Comparison of ENCODE assay signal across 10 cellular contexts in genomic region chr7:116548506-116548905, GRCh38. TPM values are rescaled to one million over a fixed set of nuclear protein-coding genes. Genes with fewer than 3 reads are reported as not detected.
DNase-seq lines count a peak whose midpoint lies in the region; ATAC-seq, FAIRE-seq and TF ChIP-seq lines count a peak whose summit lies in the region.
"Had no signal": no experiment of that assay in that cellular context is flagged by ENCODE, and none has a peak within 500 bp of the region (broad histone marks: within the 10 kb centered on the region; RNA-seq: fewer than 3 reads in every experiment).

No MANE protein-coding gene starts in this region.

- no peak for TF ChIP-seq CTCF in endothelial cell (IDR thresholded peaks at IDR 0.05; ENCODE audit: unreplicated experiment)

- ATAC-seq in HG02623 (IDR thresholded peaks at IDR 0.05; ENCODE audit: unreplicated experiment): peak; percentile 93
- peak; percentile 91 for ATAC-seq in HG03558 (IDR thresholded peaks at IDR 0.05; ENCODE audit: extremely low read depth, unreplicated experiment)

- H3K27ac ChIP-seq in stomach smooth muscle (ENCODE audit: low read length): peak overlapping the region; percentile 68

- intact Hi-C loops in activated CD4-positive, alpha-beta T cell treated with anti-CD3 and anti-CD28 coated beads, Interleukin-2, amount 10 ng/mL, durations not matched to agents 24 days and 14 days (cut with micrococcal nuclease): no loop called here

- H3K9me3 ChIP-seq in stomach smooth muscle (ENCODE audit: control insufficient read depth in 2 of 2, low read length in 2 of 2): no peaks in the 10 kb centered on the region

- H3K4me3 ChIP-seq in stomach smooth muscle (ENCODE audit: low read length in 2 of 2): no peak overlapping the region

- H3K4me3 Mint-ChIP-seq in activated CD4-positive, alpha-beta T cell treated with anti-CD3 and anti-CD28 coated beads, Interleukin-2, amount 10 ng/mL, durations not matched to agents 24 days and 14 days: no peak overlapping the region
- H3K4me3 Mint-ChIP-seq in endothelial cell (ENCODE audit: unreplicated experiment): no peak overlapping the region

- peak; percentile 32 for DNase-seq in activated CD4-positive, alpha-beta T cell treated with anti-CD3 and anti-CD28 coated beads, Interleukin-2, amount 10 ng/mL, durations not matched to agents 24 days and 14 days
- no peak for DNase-seq in activated CD4-positive, alpha-beta T cell treated with anti-CD3 and anti-CD28 coated beads for 48 hours
- DNase-seq in GM12892 (ENCODE audit: insufficient read length) (no peak), hepatic stellate cell (ENCODE audit: low spot score) (no peak), endothelial cell (ENCODE audit: low spot score) (no peak)
- DNase-seq: activated gamma-delta T cell treated with Interleukin-2 at 50 U/mL for 16 hours, NCI-H524 treated with DMSO at 0.1 percent for 48 hours had no signal

- H3K27me3 ChIP-seq in stomach smooth muscle (ENCODE audit: control insufficient read depth in 1 of 2, insufficient read depth in 2 of 2, low read length in 2 of 2): no peaks in the 10 kb centered on the region

- no peaks in the 10 kb centered on the region for H3K9me3 Mint-ChIP-seq in activated CD4-positive, alpha-beta T cell treated with anti-CD3 and anti-CD28 coated beads, Interleukin-2, amount 10 ng/mL, durations not matched to agents 24 days and 14 days
- no peaks in the 10 kb centered on the region for H3K9me3 Mint-ChIP-seq in endothelial cell (ENCODE audit: unreplicated experiment)

- no peak for TF ChIP-seq POLR2A in GM12892 (IDR thresholded peaks at IDR 0.05; ENCODE audit: low read depth, low read length)

- H3K4me1 ChIP-seq in stomach smooth muscle (ENCODE audit: control insufficient read depth, insufficient read depth, low read length): peaks cover 36% of the 10 kb centered on the region

- H3K27me3 Mint-ChIP-seq in activated CD4-positive, alpha-beta T cell treated with anti-CD3 and anti-CD28 coated beads, Interleukin-2, amount 10 ng/mL, durations not matched to agents 24 days and 14 days: peaks cover 6% of the 10 kb centered on the region
- peaks cover 1% of the 10 kb centered on the region for H3K27me3 Mint-ChIP-seq in endothelial cell (ENCODE audit: unreplicated experiment)

- no peaks in the 10 kb centered on the region for H3K4me1 Mint-ChIP-seq in activated CD4-positive, alpha-beta T cell treated with anti-CD3 and anti-CD28 coated beads, Interleukin-2, amount 10 ng/mL, durations not matched to agents 24 days and 14 days
- peaks cover 14% of the 10 kb centered on the region for H3K4me1 Mint-ChIP-seq in endothelial cell (ENCODE audit: unreplicated experiment)

- peaks cover 12 to 15% of the 10 kb centered on the region in 2 donors for H3K36me3 ChIP-seq in stomach smooth muscle (ENCODE audit: control insufficient read depth in 2 of 2, insufficient read depth in 2 of 2, low read length in 2 of 2)

- no peak for FAIRE-seq in GM12892 (lab: Jason Lieb, UNC)

- H3K9ac ChIP-seq in stomach smooth muscle (ENCODE audit: low read length in 2 of 2): no peak overlapping the region

- no peak overlapping the region for H3K27ac Mint-ChIP-seq in activated CD4-positive, alpha-beta T cell treated with anti-CD3 and anti-CD28 coated beads, Interleukin-2, amount 10 ng/mL, durations not matched to agents 24 days and 14 days
- H3K27ac Mint-ChIP-seq in endothelial cell (ENCODE audit: unreplicated experiment): no peak overlapping the region

- no peaks in the 10 kb centered on the region for H3K36me3 Mint-ChIP-seq in activated CD4-positive, alpha-beta T cell treated with anti-CD3 and anti-CD28 coated beads, Interleukin-2, amount 10 ng/mL, durations not matched to agents 24 days and 14 days (ENCODE audit: low read depth)
- H3K36me3 Mint-ChIP-seq in endothelial cell (ENCODE audit: low read depth, unreplicated experiment): no peaks in the 10 kb centered on the region

RNA-seq across cellular contexts. Expression of gene CAV1, which starts 23.7 kb away (rescaled TPM):
- 0.12 and 0.17 TPM in 2 replicates for total RNA-seq in activated CD4-positive, alpha-beta T cell treated with anti-CD3 and anti-CD28 coated beads, Interleukin-2, amount 10 ng/mL, durations not matched to agents 24 days and 14 days
- 7.1 TPM for polyA plus RNA-seq in GM12892 (2012; ENCODE audit: missing spikeins)
- 48.2 TPM for total RNA-seq in endothelial cell (ENCODE audit: unreplicated experiment)

RNA-seq across cellular contexts. Expression of gene CAV2, which starts 49.0 kb away (rescaled TPM):
- not detected in 2 replicates for total RNA-seq in activated CD4-positive, alpha-beta T cell treated with anti-CD3 and anti-CD28 coated beads, Interleukin-2, amount 10 ng/mL, durations not matched to agents 24 days and 14 days
- polyA plus RNA-seq in GM12892 (2012; ENCODE audit: missing spikeins): 5.5 TPM
- total RNA-seq in endothelial cell (ENCODE audit: unreplicated experiment): 35.5 TPM

Comparison
In these comparisons a context has a peak if more than half of its experiments do, and no peak if none do; other contexts are left out.
1. RNA of gene CAV1, which starts 23.7 kb away (total RNA-seq): 48.2 TPM in endothelial cell (single experiment); 0.12 to 0.17 TPM in activated CD4-positive, alpha-beta T cell treated with anti-CD3 and anti-CD28 coated beads, Interleukin-2, amount 10 ng/mL, durations not matched to agents 24 days and 14 days; every median in the first group is over 10 times any median in the second.
2. RNA of gene CAV2, which starts 49.0 kb away (total RNA-seq): 35.5 TPM in endothelial cell (single experiment); not detected in activated CD4-positive, alpha-beta T cell treated with anti-CD3 and anti-CD28 coated beads, Interleukin-2, amount 10 ng/mL, durations not matched to agents 24 days and 14 days; every median in the first group is over 10 times any median in the second.